Comparison of ENCODE assay signal across 18 cellular contexts in genomic region chr11:11582261-11582701, GRCh38. TPM values are rescaled to one million over a fixed set of nuclear protein-coding genes. Genes with fewer than 3 reads are reported as not detected.
DNase-seq lines count a peak whose midpoint lies in the region; ATAC-seq, FAIRE-seq and TF ChIP-seq lines count a peak whose summit lies in the region.
"Had no signal": no experiment of that assay in that cellular context is flagged by ENCODE, and none has a peak within 500 bp of the region (broad histone marks: within the 10 kb centered on the region; RNA-seq: fewer than 3 reads in every experiment).

No MANE protein-coding gene starts in this region.

- intact Hi-C loops in right lobe of liver (cut with DNase I) (no loop called here), HepG2 (cut with micrococcal nuclease; ENCODE audit: unreplicated experiment) (no loop called here)

- H3K27ac Mint-ChIP-seq in natural killer cell treated with Interleukin-12 subunit alpha and Interleukin-12 subunit beta and Interleukin-15 and Interleukin-18, amount 100 ng/mL, for 72 hours: no peak overlapping the region
- H3K27ac Mint-ChIP-seq: activated CD4-positive, alpha-beta memory T cell treated with anti-CD3 and anti-CD28 coated beads for 36 hours; HFFc6; progenitor cell of endocrine pancreas had no signal

- TF ChIP-seq RAD21 in HepG2 (CRISPR knock-in tag; IDR thresholded peaks at IDR 0.05): no peak

- no peak overlapping the region for H3K4me3 ChIP-seq in right lobe of liver
- no peak overlapping the region for H3K4me3 ChIP-seq in HepG2 (replicated peaks in 1 of 3; ENCODE audit: insufficient read depth in 1 of 3, low read depth in 2 of 3, low read length in 3 of 3)
- H3K4me3 ChIP-seq: esophagus squamous epithelium, mucosa of descending colon, thoracic aorta had no signal

- FAIRE-seq in HepG2 (lab: Jason Lieb, UNC): no peak

- no peaks in the 10 kb centered on the region for H3K36me3 ChIP-seq in right lobe of liver
- H3K36me3 ChIP-seq in HepG2 (replicated peaks in 1 of 2; ENCODE audit: control insufficient read depth in 1 of 2, insufficient read depth in 2 of 2, low read length in 2 of 2): no peaks in the 10 kb centered on the region
- H3K36me3 ChIP-seq: esophagus squamous epithelium, thoracic aorta had no signal

- H3K9ac ChIP-seq in HepG2 (ENCODE audit: insufficient read depth, low read depth, low read length): no peak overlapping the region
- H3K9ac ChIP-seq: SK-N-SH had no signal

- peaks cover 0 to 29% (median 9%) of the 10 kb centered on the region in 4 donors for H3K4me1 ChIP-seq in right lobe of liver
- H3K4me1 ChIP-seq in HepG2 (ENCODE audit: insufficient read depth, low read length): no peaks in the 10 kb centered on the region

- no peaks in the 10 kb centered on the region for H3K79me2 ChIP-seq in HepG2 (ENCODE audit: insufficient read depth, low read length)

- no peak overlapping the region for H3K4me2 ChIP-seq in HepG2 (ENCODE audit: low read depth, low read length)
- H3K4me2 ChIP-seq: SK-N-SH had no signal

- H3K27ac ChIP-seq in right lobe of liver (no peak overlapping the region), HepG2 (ENCODE audit: extremely low read length, insufficient read depth, low read length) (no peak overlapping the region)
- H3K27ac ChIP-seq: esophagus squamous epithelium had no signal

- 70% methylated on average over 2 of the region's 4 CpGs for WGBS in right lobe of liver (ENCODE audit: insufficient coverage, low coverage, low lambda C conversion rate, missing lambda C conversion rate)
- 36% methylated on average over 4 of the region's 4 CpGs for WGBS in HepG2 (ENCODE audit: low lambda C conversion rate)

- H3K9me3 ChIP-seq in right lobe of liver (no peaks in the 10 kb centered on the region), HepG2 (ENCODE audit: low read length) (no peaks in the 10 kb centered on the region)
- H3K9me3 ChIP-seq: esophagus squamous epithelium, mucosa of descending colon, SK-N-SH, thoracic aorta had no signal

- DNase-seq in right lobe of liver (no peak), HepG2 (ENCODE audit: low spot score) (no peak), foreskin melanocyte (peak; percentile 35), middle frontal gyrus (ENCODE audit: extremely low spot score, low spot score) (peak; percentile 47), DMS53 treated with DMSO at 0.1 percent for 48 hours (lab: John Stamatoyannopoulos, UW; ENCODE audit: unreplicated experiment) (no peak), GM20000 (ENCODE audit: low spot score) (no peak)
- no peak for DNase-seq in natural killer cell treated with Interleukin-12 subunit alpha and Interleukin-12 subunit beta and Interleukin-15 and Interleukin-18, amount 100 ng/mL, for 72 hours (ENCODE audit: low spot score)
- no peak for DNase-seq in activated CD4-positive, alpha-beta T cell treated with anti-CD3 and anti-CD28 coated beads for 4 hours
- DNase-seq: activated CD4-positive, alpha-beta memory T cell treated with anti-CD3 and anti-CD28 coated beads for 36 hours; esophagus squamous epithelium; GF-D8; HFFc6; KBM-7; mucosa of descending colon; SK-N-SH had no signal

- TF ChIP-seq POLR2A in right lobe of liver (IDR thresholded peaks at IDR 0.05): no peak
- TF ChIP-seq POLR2A in HepG2 (IDR thresholded peaks at IDR 0.05; ENCODE audit: insufficient read depth in 1 of 2, low read depth in 2 of 2, low read length in 2 of 2): no peak

- H3K4me1 Mint-ChIP-seq in natural killer cell treated with Interleukin-12 subunit alpha and Interleukin-12 subunit beta and Interleukin-15 and Interleukin-18, amount 100 ng/mL, for 72 hours (ENCODE audit: low read depth in 2 of 2): peaks cover 13 to 18% of the 10 kb centered on the region in 2 donors

- CTCF ChIA-PET in HepG2 (lab: Yijun Ruan, JAX; ENCODE audit: low intra/inter-chr PET ratio, low total read pairs): no interaction called here

- TF ChIP-seq CTCF in right lobe of liver (IDR thresholded peaks at IDR 0.05) (no peak), HepG2 (CRISPR knock-in tag; IDR thresholded peaks at IDR 0.05) (no peak), GM20000 (IDR thresholded peaks at IDR 0.05; ENCODE audit: extremely low read depth, missing control alignments) (no peak)

- no peak for TF ChIP-seq EP300 in HepG2 (IDR thresholded peaks at IDR 0.05; ENCODE audit: low read depth in 2 of 2, low read length in 2 of 2)
- no peak for TF ChIP-seq EP300 in HepG2 (CRISPR knock-in tag; IDR thresholded peaks at IDR 0.05; ENCODE audit: borderline replicate concordance)

- no peaks in the 10 kb centered on the region for H3K36me3 Mint-ChIP-seq in natural killer cell treated with Interleukin-12 subunit alpha and Interleukin-12 subunit beta and Interleukin-15 and Interleukin-18, amount 100 ng/mL, for 72 hours
- H3K36me3 Mint-ChIP-seq: activated CD4-positive, alpha-beta memory T cell treated with anti-CD3 and anti-CD28 coated beads for 36 hours had no signal

- no peaks in the 10 kb centered on the region for H4K20me1 ChIP-seq in HepG2 (ENCODE audit: insufficient read depth, low read length)

- no TSS peak for BruUV-seq in HepG2 (replicated peaks; lab: Mats Ljungman, UMichigan)

- no peak overlapping the region for H3K4me3 Mint-ChIP-seq in natural killer cell treated with Interleukin-12 subunit alpha and Interleukin-12 subunit beta and Interleukin-15 and Interleukin-18, amount 100 ng/mL, for 72 hours
- H3K4me3 Mint-ChIP-seq: activated CD4-positive, alpha-beta memory T cell treated with anti-CD3 and anti-CD28 coated beads for 36 hours; HFFc6 had no signal

- peaks cover 3 to 7% of the 10 kb centered on the region in 2 donors for H3K27me3 Mint-ChIP-seq in natural killer cell treated with Interleukin-12 subunit alpha and Interleukin-12 subunit beta and Interleukin-15 and Interleukin-18, amount 100 ng/mL, for 72 hours

- H3K27me3 ChIP-seq in right lobe of liver (no peaks in the 10 kb centered on the region), HepG2 (ENCODE audit: control insufficient read depth in 1 of 2, insufficient read depth in 2 of 2, low read length in 2 of 2) (peaks cover 4 to 22% of the 10 kb centered on the region in 2 experiments; a peak in 4 of 5 replicates)
- H3K27me3 ChIP-seq: esophagus squamous epithelium had no signal

- ATAC-seq in right lobe of liver: peak in 3 of 4 donors; percentile 26 to 46 (median 43)
- no peak for ATAC-seq in HepG2
- ATAC-seq in natural killer cell treated with Interleukin-12 subunit alpha and Interleukin-12 subunit beta and Interleukin-15 and Interleukin-18, amount 100 ng/mL, for 72 hours: no peak
- ATAC-seq: mucosa of descending colon had no signal

- no peaks in the 10 kb centered on the region for H3K9me3 Mint-ChIP-seq in natural killer cell treated with Interleukin-12 subunit alpha and Interleukin-12 subunit beta and Interleukin-15 and Interleukin-18, amount 100 ng/mL, for 72 hours
- H3K9me3 Mint-ChIP-seq: activated CD4-positive, alpha-beta memory T cell treated with anti-CD3 and anti-CD28 coated beads for 36 hours; HFFc6 had no signal

- in situ Hi-C loops in HepG2 (cut with HindIII; ENCODE audit: extremely low pct_ligation_motif_present, low pct_unique_long_range_greater_than_20kb): no loop called here

- no peak overlapping the region for H2AFZ ChIP-seq in HepG2 (ENCODE audit: low read length)

- POLR2A ChIA-PET in HepG2 (lab: Yijun Ruan, JAX): no interaction called here

TF ChIP-seq in HepG2, 621 proteins besides CTCF, POLR2A, EP300 and RAD21:
- TF ChIP-seq BORCS8-MEF2B (CRISPR knock-in tag; IDR thresholded peaks at IDR 0.05) (no peak), ATM (IDR thresholded peaks at IDR 0.05; ENCODE audit: borderline replicate concordance) (no peak), XBP1 (CRISPR knock-in tag; IDR thresholded peaks at IDR 0.05) (no peak), ZNF430 (CRISPR knock-in tag; IDR thresholded peaks at IDR 0.05) (no peak), IRF2 (CRISPR knock-in tag; IDR thresholded peaks at IDR 0.05) (no peak)
- TF ChIP-seq, protein P1, sequence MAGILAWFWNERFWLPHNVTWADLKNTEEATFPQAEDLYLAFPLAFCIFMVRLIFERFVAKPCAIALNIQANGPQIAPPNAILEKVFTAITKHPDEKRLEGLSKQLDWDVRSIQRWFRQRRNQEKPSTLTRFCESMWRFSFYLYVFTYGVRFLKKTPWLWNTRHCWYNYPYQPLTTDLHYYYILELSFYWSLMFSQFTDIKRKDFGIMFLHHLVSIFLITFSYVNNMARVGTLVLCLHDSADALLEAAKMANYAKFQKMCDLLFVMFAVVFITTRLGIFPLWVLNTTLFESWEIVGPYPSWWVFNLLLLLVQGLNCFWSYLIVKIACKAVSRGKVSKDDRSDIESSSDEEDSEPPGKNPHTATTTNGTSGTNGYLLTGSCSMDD (CRISPR knock-in tag; IDR thresholded peaks at IDR 0.05): no peak

RNA-seq across cellular contexts. Expression of gene GALNT18, which starts 39.5 kb away (rescaled TPM):
- 10 to 100 TPM in 3 of 6 experiments, 1 to 10 TPM in 3; 3.7 to 11.4 (median 7.8) TPM for total RNA-seq in right lobe of liver
- total RNA-seq in HepG2 (2016; rRNA removed; fragmentation: Illumina TruSeq; extraction: Trizol): 0.10 TPM in 1 of 2 replicates, not detected in the other
- total RNA-seq in HepG2 (2016; cell fraction: cytosol; rRNA removed; fragmentation: Illumina TruSeq; extraction: Trizol; ENCODE audit: low read depth): not detected in 2 replicates
- total RNA-seq in HepG2 (2016; cell fraction: insoluble cytoplasmic fraction; rRNA removed; fragmentation: Illumina TruSeq; extraction: Trizol): 0.04 and 0.09 TPM in 2 replicates
- not detected in 2 replicates for total RNA-seq in HepG2 (2016; cell fraction: membrane; rRNA removed; fragmentation: Illumina TruSeq; extraction: Trizol)
- not detected in 2 replicates for total RNA-seq in HepG2 (2016; cell fraction: nucleus; rRNA removed; fragmentation: Illumina TruSeq; extraction: Trizol)
- polyA plus RNA-seq in HepG2 (2011; rRNA removed): 0.11 and 0.35 TPM in 2 replicates
- 0.14 and 0.15 TPM in 2 replicates for polyA plus RNA-seq in HepG2 (2011; cell fraction: cytosol; rRNA removed)
- polyA plus RNA-seq in HepG2 (2011; cell fraction: nucleus; rRNA removed): 0.14 and 0.24 TPM in 2 replicates
- polyA plus RNA-seq in HepG2 (2012): 0.08 TPM in 1 of 2 replicates, not detected in the other
- polyA plus RNA-seq in HepG2 (2016; cell fraction: cytosol; fragmentation: Illumina TruSeq; extraction: Trizol; ENCODE audit: low read depth): not detected in 2 replicates
- 0.09 TPM in 2 replicates for polyA plus RNA-seq in HepG2 (2016; cell fraction: insoluble cytoplasmic fraction; fragmentation: Illumina TruSeq; extraction: Trizol; ENCODE audit: low read depth)
- polyA plus RNA-seq in HepG2 (2016; cell fraction: membrane; fragmentation: Illumina TruSeq; extraction: Trizol; ENCODE audit: low read depth): not detected in 2 replicates
- polyA plus RNA-seq in HepG2 (2016; cell fraction: nucleus; fragmentation: Illumina TruSeq; extraction: Trizol; ENCODE audit: insufficient read depth, low read depth): not detected in 2 replicates
- polyA minus RNA-seq in HepG2 (2011; rRNA and poly(A)+ RNA removed; ENCODE audit: low replicate concordance): 0.22 and 0.26 TPM in 2 replicates
- polyA minus RNA-seq in HepG2 (2011; cell fraction: cytosol; rRNA and poly(A)+ RNA removed): not detected in 2 replicates
- 0.26 and 0.50 TPM in 2 replicates for polyA minus RNA-seq in HepG2 (2011; cell fraction: nucleus; rRNA and poly(A)+ RNA removed)
- under 1 TPM; 0.29 to 0.73 TPM for total RNA-seq in natural killer cell treated with Interleukin-12 subunit alpha and Interleukin-12 subunit beta and Interleukin-15 and Interleukin-18, amount 100 ng/mL, for 72 hours
- total RNA-seq: OCI-LY7 had no signal

Comparison
In these comparisons a context has a peak if more than half of its experiments do, and no peak if none do; other contexts are left out.
1. ATAC-seq: peak in right lobe of liver (3 of 4); none in HepG2 (single experiment) and natural killer cell treated with Interleukin-12 subunit alpha and Interleukin-12 subunit beta and Interleukin-15 and Interleukin-18, amount 100 ng/mL, for 72 hours (0 of 2).
2. DNase-seq: peak in foreskin melanocyte (single experiment) and middle frontal gyrus (single experiment); none in right lobe of liver (0 of 3), HepG2 (single experiment), natural killer cell treated with Interleukin-12 subunit alpha and Interleukin-12 subunit beta and Interleukin-15 and Interleukin-18, amount 100 ng/mL, for 72 hours (single experiment), activated CD4-positive, alpha-beta T cell treated with anti-CD3 and anti-CD28 coated beads for 4 hours (0 of 2), DMS53 treated with DMSO at 0.1 percent for 48 hours (single experiment) and GM20000 (single experiment).